Comparison of ENCODE assay signal across 11 cellular contexts in the genomic region with DNA sequence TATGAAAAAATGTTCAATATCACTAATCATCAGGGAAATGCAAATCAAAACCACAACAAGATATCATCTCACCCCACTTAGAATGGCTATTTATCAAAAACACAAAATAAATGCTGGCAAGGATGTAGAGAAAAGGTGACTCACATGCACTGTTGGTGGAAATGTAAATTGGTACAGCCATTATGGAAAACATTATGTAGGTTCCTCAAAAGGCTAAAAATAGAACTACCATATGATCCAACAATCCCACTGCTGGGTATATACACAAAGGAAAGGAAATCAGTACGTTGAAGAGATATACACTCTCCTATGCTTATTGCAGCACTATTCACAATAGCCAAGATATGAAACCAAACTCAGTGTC. TPM values are rescaled to one million over a fixed set of nuclear protein-coding genes. Genes with fewer than 3 reads are reported as not detected.
DNase-seq lines count a peak whose midpoint lies in the region; ATAC-seq and TF ChIP-seq lines count a peak whose summit lies in the region.
"Had no signal": no experiment of that assay in that cellular context is flagged by ENCODE, and none has a peak within 500 bp of the region (broad histone marks: within the 10 kb centered on the region; RNA-seq: fewer than 3 reads in every experiment).

No MANE protein-coding gene starts in this region.

- TF ChIP-seq EP300 in upper lobe of left lung (IDR thresholded peaks at IDR 0.05) = no peak

- peak; percentile 24 for ATAC-seq in activated naive CD8-positive, alpha-beta T cell treated with anti-CD3 and anti-CD28 coated beads, Interleukin-2, amount 50 U/mL, for 24 hours
- peak; percentile 42 for ATAC-seq in activated T-helper 17 cell treated with anti-CD3 and anti-CD28 coated beads, Interleukin-2, amount 50 U/mL, for 72 hours (replicated peaks)
- ATAC-seq in right cardiac atrium (peak in 1 of 2 donors; percentile 65), upper lobe of left lung (ENCODE audit: low FRiP score in 2 of 2) (no peak)

- no peaks in the 10 kb centered on the region for H3K36me3 Mint-ChIP-seq in activated naive CD8-positive, alpha-beta T cell treated with anti-CD3 and anti-CD28 coated beads, Interleukin-2, amount 50 U/mL, for 24 hours (ENCODE audit: low read depth)
- H3K36me3 Mint-ChIP-seq in activated naive CD8-positive, alpha-beta T cell treated with anti-CD3 and anti-CD28 coated beads for 36 hours = no peaks in the 10 kb centered on the region
- no peaks in the 10 kb centered on the region for H3K36me3 Mint-ChIP-seq in activated T-helper 17 cell treated with anti-CD3 and anti-CD28 coated beads, Interleukin-2, amount 50 U/mL, for 72 hours (ENCODE audit: low read depth)
- H3K36me3 Mint-ChIP-seq in type B pancreatic cell = no peaks in the 10 kb centered on the region

- H3K36me3 ChIP-seq in upper lobe of left lung = no peaks in the 10 kb centered on the region
- H3K36me3 ChIP-seq: Peyer's patch had no signal

- TF ChIP-seq POLR2A in upper lobe of left lung (IDR thresholded peaks at IDR 0.05) = no peak

- no peak overlapping the region for H3K27ac Mint-ChIP-seq in activated naive CD8-positive, alpha-beta T cell treated with anti-CD3 and anti-CD28 coated beads, Interleukin-2, amount 50 U/mL, for 24 hours
- no peak overlapping the region for H3K27ac Mint-ChIP-seq in activated naive CD8-positive, alpha-beta T cell treated with anti-CD3 and anti-CD28 coated beads for 36 hours
- no peak overlapping the region for H3K27ac Mint-ChIP-seq in activated T-helper 17 cell treated with anti-CD3 and anti-CD28 coated beads, Interleukin-2, amount 50 U/mL, for 72 hours
- H3K27ac Mint-ChIP-seq in type B pancreatic cell = no peak overlapping the region

- H3K27ac ChIP-seq in right cardiac atrium (ENCODE audit: low read length) (peak overlapping the region; percentile 30), upper lobe of left lung (peak overlapping the region in 3 of 4 donors; percentile 49 to 77 (median 74))

- TF ChIP-seq CTCF in upper lobe of left lung (IDR thresholded peaks at IDR 0.05) (no peak), type B pancreatic cell (conservative IDR thresholded peaks at IDR 0.05) (no peak)

- H3K27me3 Mint-ChIP-seq in activated naive CD8-positive, alpha-beta T cell treated with anti-CD3 and anti-CD28 coated beads, Interleukin-2, amount 50 U/mL, for 24 hours = no peaks in the 10 kb centered on the region
- peaks cover 3% of the 10 kb centered on the region for H3K27me3 Mint-ChIP-seq in activated naive CD8-positive, alpha-beta T cell treated with anti-CD3 and anti-CD28 coated beads for 36 hours
- H3K27me3 Mint-ChIP-seq in activated T-helper 17 cell treated with anti-CD3 and anti-CD28 coated beads, Interleukin-2, amount 50 U/mL, for 72 hours = peaks cover 13% of the 10 kb centered on the region
- H3K27me3 Mint-ChIP-seq in type B pancreatic cell = no peaks in the 10 kb centered on the region

- intact Hi-C loops in right cardiac atrium (cut with DNase I) = no loop called here

- H3K4me3 ChIP-seq in right cardiac atrium (ENCODE audit: low read length) (no peak overlapping the region), upper lobe of left lung (no peak overlapping the region)
- H3K4me3 ChIP-seq: Peyer's patch had no signal

- H3K27me3 ChIP-seq in right cardiac atrium (ENCODE audit: control insufficient read depth, insufficient read depth) = no peaks in the 10 kb centered on the region
- no peaks in the 10 kb centered on the region for H3K27me3 ChIP-seq in upper lobe of left lung
- H3K27me3 ChIP-seq: Peyer's patch had no signal

- DNase-seq in activated naive CD8-positive, alpha-beta T cell treated with anti-CD3 and anti-CD28 coated beads, Interleukin-2, amount 50 U/mL, for 24 hours = no peak
- DNase-seq in activated naive CD8-positive, alpha-beta T cell treated with anti-CD3 and anti-CD28 coated beads for 36 hours = no peak
- no peak for DNase-seq in right cardiac atrium
- no peak for DNase-seq in upper lobe of left lung
- DNase-seq in epidermal melanocyte (ENCODE audit: insufficient read length, low spot score) = no peak
- DNase-seq in stimulated activated CD4-positive, alpha-beta T cell treated with anti-CD3 and anti-CD28 coated beads, Interleukin-15, amount 100 ng/mL, for 24 hours = no peak
- no peak for DNase-seq in type B pancreatic cell (ENCODE audit: extremely low spot score, unreplicated experiment)
- DNase-seq: ACHN, NCI-H2107, Peyer's patch had no signal

- WGBS in right cardiac atrium = 29% methylated on average over 1 of the region's 1 CpG
- 33 to 42% methylated on average over 1 of the region's 1 CpG for WGBS in upper lobe of left lung, 2 donors

- H3K4me1 ChIP-seq in right cardiac atrium (ENCODE audit: control insufficient read depth, insufficient read depth, low read length) (no peaks in the 10 kb centered on the region), upper lobe of left lung (peaks cover 13 to 23% (median 14%) of the 10 kb centered on the region in 4 donors)
- H3K4me1 ChIP-seq: Peyer's patch had no signal

- no peak overlapping the region for H3K4me3 Mint-ChIP-seq in activated naive CD8-positive, alpha-beta T cell treated with anti-CD3 and anti-CD28 coated beads, Interleukin-2, amount 50 U/mL, for 24 hours
- no peak overlapping the region for H3K4me3 Mint-ChIP-seq in activated naive CD8-positive, alpha-beta T cell treated with anti-CD3 and anti-CD28 coated beads for 36 hours
- H3K4me3 Mint-ChIP-seq in activated T-helper 17 cell treated with anti-CD3 and anti-CD28 coated beads, Interleukin-2, amount 50 U/mL, for 72 hours = no peak overlapping the region
- H3K4me3 Mint-ChIP-seq in type B pancreatic cell = no peak overlapping the region

- no peaks in the 10 kb centered on the region for H3K9me3 ChIP-seq in right cardiac atrium (ENCODE audit: control insufficient read depth, low read length)
- no peaks in the 10 kb centered on the region for H3K9me3 ChIP-seq in upper lobe of left lung
- H3K9me3 ChIP-seq: Peyer's patch had no signal

- no peaks in the 10 kb centered on the region for H3K9me3 Mint-ChIP-seq in activated naive CD8-positive, alpha-beta T cell treated with anti-CD3 and anti-CD28 coated beads, Interleukin-2, amount 50 U/mL, for 24 hours
- no peaks in the 10 kb centered on the region for H3K9me3 Mint-ChIP-seq in activated naive CD8-positive, alpha-beta T cell treated with anti-CD3 and anti-CD28 coated beads for 36 hours
- no peaks in the 10 kb centered on the region for H3K9me3 Mint-ChIP-seq in activated T-helper 17 cell treated with anti-CD3 and anti-CD28 coated beads, Interleukin-2, amount 50 U/mL, for 72 hours
- H3K9me3 Mint-ChIP-seq in type B pancreatic cell = no peaks in the 10 kb centered on the region

- peaks cover 11% of the 10 kb centered on the region for H3K4me1 Mint-ChIP-seq in activated naive CD8-positive, alpha-beta T cell treated with anti-CD3 and anti-CD28 coated beads, Interleukin-2, amount 50 U/mL, for 24 hours
- H3K4me1 Mint-ChIP-seq in activated naive CD8-positive, alpha-beta T cell treated with anti-CD3 and anti-CD28 coated beads for 36 hours = peaks cover 7% of the 10 kb centered on the region
- peaks cover 5% of the 10 kb centered on the region for H3K4me1 Mint-ChIP-seq in activated T-helper 17 cell treated with anti-CD3 and anti-CD28 coated beads, Interleukin-2, amount 50 U/mL, for 72 hours
- peaks cover 13% of the 10 kb centered on the region for H3K4me1 Mint-ChIP-seq in type B pancreatic cell (ENCODE audit: unreplicated experiment)

RNA-seq across cellular contexts. Expression of a gene that starts 50.2 kb away (rescaled TPM):
- 10 to 100 TPM; 96.6 to 99.7 TPM for total RNA-seq in activated naive CD8-positive, alpha-beta T cell treated with anti-CD3 and anti-CD28 coated beads for 36 hours
- total RNA-seq in activated T-helper 17 cell treated with anti-CD3 and anti-CD28 coated beads, Interleukin-2, amount 50 U/mL, for 72 hours = 100 to 1,000 TPM; 104 to 110 TPM
- total RNA-seq in right cardiac atrium (1 to 10 TPM in 3 of 4 donors, under 1 TPM in 1; 0.58 to 4.6 (median 2.7) TPM), upper lobe of left lung (1 to 10 TPM; 1.0 to 8.0 (median 5.2) TPM), type B pancreatic cell (ENCODE audit: low replicate concordance) (24.4 and 70.1 TPM in 2 replicates)
- polyA plus RNA-seq in right cardiac atrium = 1.5 TPM

Comparison
In these comparisons a context has a peak if more than half of its experiments do, and no peak if none do; other contexts are left out.
1. ATAC-seq: peak in activated naive CD8-positive, alpha-beta T cell treated with anti-CD3 and anti-CD28 coated beads, Interleukin-2, amount 50 U/mL, for 24 hours (single experiment) and activated T-helper 17 cell treated with anti-CD3 and anti-CD28 coated beads, Interleukin-2, amount 50 U/mL, for 72 hours (single experiment); none in upper lobe of left lung (0 of 2).